Comparison of ENCODE assay signal across 8 cellular contexts in genomic region chr12:4274960-4275868, GRCh38.
DNase-seq lines count a peak whose midpoint lies in the region; ATAC-seq and TF ChIP-seq lines count a peak whose summit lies in the region.

No MANE protein-coding gene starts in this region.

- TF ChIP-seq CTCF in GM12865 (IDR thresholded peaks at IDR 0.05; ENCODE audit: insufficient read depth, low read depth, low read length, missing control alignments) (no peak), WI38 (IDR thresholded peaks at IDR 0.05; ENCODE audit: low read depth, low read length) (no peak), foreskin fibroblast (IDR thresholded peaks at IDR 0.05; ENCODE audit: low read depth, low read length) (no peak), retinal pigment epithelial cell (conservative IDR thresholded peaks at IDR 0.05; ENCODE audit: low read depth, low read length) (no peak)

- peak overlapping the region; percentile 87 for H3K4me3 ChIP-seq in GM12865 (ENCODE audit: low read depth, low read length)
- peak overlapping the region; percentile 52 for H3K4me3 ChIP-seq in WI38 (ENCODE audit: low read depth, low read length)
- H3K4me3 ChIP-seq in foreskin fibroblast (ENCODE audit: low read depth in 1 of 2, low read length in 2 of 2) = peak overlapping the region; percentile 22 to 62
- peak overlapping the region; percentile 61 for H3K4me3 ChIP-seq in retinal pigment epithelial cell (ENCODE audit: low read length)

- DNase-seq in GM12865 (ENCODE audit: low read depth) = no peak
- DNase-seq in foreskin fibroblast = peak in 1 of 2 donors; percentile 87
- DNase-seq in retinal pigment epithelial cell (ENCODE audit: low read depth) = no peak
- DNase-seq in DMS 273 (lab: John Stamatoyannopoulos, UW; ENCODE audit: unreplicated experiment) = no peak
- DNase-seq in iPS-NIHi11 (ENCODE audit: low spot score) = no peak
- DNase-seq in glomerular visceral epithelial cell (ENCODE audit: extremely low spot score) = no peak

- no peak for ATAC-seq in GM18520 (IDR thresholded peaks at IDR 0.05; ENCODE audit: unreplicated experiment)
